ENCODE assay signal across 8 cellular contexts in the genomic region with DNA sequence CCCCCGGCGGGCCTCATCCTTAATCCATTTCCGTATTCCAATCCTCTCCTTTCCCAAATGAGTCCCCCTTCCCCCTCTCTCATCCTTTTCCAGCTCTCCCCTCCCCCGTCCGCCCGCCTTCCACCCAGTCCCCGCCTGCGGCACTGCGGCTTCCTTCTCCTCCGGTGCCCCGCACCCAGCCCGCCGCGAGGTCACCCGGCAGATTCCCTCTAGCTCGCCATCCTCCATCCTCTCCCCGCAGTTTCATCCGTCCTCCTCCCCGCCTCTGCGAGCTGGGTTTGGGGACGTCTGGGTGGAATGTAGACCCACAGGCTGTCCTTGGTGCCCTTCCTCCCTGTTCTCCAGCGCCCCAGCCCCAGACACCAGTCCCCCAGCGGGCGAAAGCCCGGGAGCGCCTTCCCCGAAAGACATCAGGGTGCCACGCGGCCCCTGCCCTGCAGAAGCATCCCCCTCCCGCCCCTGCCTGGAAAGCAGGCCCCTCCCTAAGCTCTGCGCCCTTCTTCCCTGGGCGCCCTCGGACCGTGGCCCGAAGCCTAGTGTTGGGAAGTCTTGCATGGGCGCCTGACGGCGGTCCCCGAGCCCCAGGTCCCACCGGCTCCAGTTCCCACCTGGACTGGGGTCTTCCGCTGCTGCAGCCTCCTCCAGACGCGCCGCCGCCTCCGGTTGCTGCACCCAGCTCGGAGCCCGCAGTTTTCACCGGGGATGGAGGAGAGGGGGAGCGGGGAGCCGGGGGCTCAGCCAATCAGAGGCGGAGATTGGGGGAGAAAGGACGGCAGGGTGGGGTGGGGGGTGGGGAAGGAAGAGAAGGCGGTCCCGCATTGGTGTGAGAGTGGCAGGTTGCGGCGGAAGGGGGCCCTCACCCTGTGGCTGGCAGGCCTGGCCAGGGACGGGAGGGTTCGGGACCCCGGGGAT. TPM values are rescaled to one million over a fixed set of nuclear protein-coding genes. Genes with fewer than 3 reads are reported as not detected.
DNase-seq lines count a peak whose midpoint lies in the region; ATAC-seq, FAIRE-seq and TF ChIP-seq lines count a peak whose summit lies in the region.

A gene (minus strand): TSS at position 668 of the 912 bp plus-strand sequence. CDS start 2,267 bp downstream, outside the sequence.

- H3K4me1 ChIP-seq in IMR-90 (ENCODE audit: control insufficient read depth, insufficient read depth, low read length) (peaks cover 17% of the 10 kb centered on the region), GM12878 (ENCODE audit: control insufficient read depth, insufficient read depth, low read length) (peaks cover 8% of the 10 kb centered on the region), stomach smooth muscle (ENCODE audit: control insufficient read depth, insufficient read depth, low read length) (peaks cover 26% of the 10 kb centered on the region)

- FAIRE-seq in GM12878 (lab: Jason Lieb, UNC) (no peak), GM12892 (lab: Jason Lieb, UNC) (no peak)

- peak within 1 kb of the TSS; percentile 83 for H3K27ac ChIP-seq in IMR-90 (ENCODE audit: insufficient read depth, low read length)
- H3K27ac ChIP-seq in GM12878 (ENCODE audit: control insufficient read depth, insufficient read depth): no peak within 1 kb of the TSS
- peak within 1 kb of the TSS; percentile 65 for H3K27ac ChIP-seq in layer of hippocampus (ENCODE audit: low read depth, low read length)
- H3K27ac ChIP-seq in stomach smooth muscle (ENCODE audit: low read length): no peak within 1 kb of the TSS

- peaks cover 25% of the 10 kb centered on the region for H3K9me1 ChIP-seq in IMR-90 (ENCODE audit: insufficient read depth, low read length)

- in situ Hi-C loops in IMR-90 (cut with MboI; ENCODE audit: low sequenced_read_pairs): no loop called here
- in situ Hi-C loops in GM12878 (cut with MboI): no loop called here

- ATAC-seq in IMR-90 (ENCODE audit: low read depth) (peak; percentile 81), GM12878 (peak; percentile 43), HG03432 (IDR thresholded peaks at IDR 0.05; ENCODE audit: unreplicated experiment) (no peak), HG02870 (IDR thresholded peaks at IDR 0.05; ENCODE audit: unreplicated experiment) (no peak)

- H2BK15ac ChIP-seq in IMR-90 (ENCODE audit: low read depth, low read length): peak within 1 kb of the TSS; percentile 74; the same call in 1 of the 3 replicates

- peak within 1 kb of the TSS; percentile 44 for H2BK120ac ChIP-seq in IMR-90 (ENCODE audit: low read depth, low read length)

- peak within 1 kb of the TSS; percentile 92 for H3K4ac ChIP-seq in IMR-90 (ENCODE audit: low read depth, low read length)

- SMC1A ChIA-PET in GM12878 (lab: Charles Lee; ENCODE audit: uncharacterized antibody, unreplicated experiment): no interaction called here

- DNase-seq in AG08396 (ENCODE audit: low spot score): peak; percentile 85
- peak; percentile 64 for DNase-seq in IMR-90
- DNase-seq in GM12878 (ENCODE audit: low read depth, low spot score): no peak
- DNase-seq in GM12892 (ENCODE audit: insufficient read length): no peak

- H3K79me1 ChIP-seq in IMR-90 (ENCODE audit: low read depth in 1 of 2, low read length in 2 of 2): peaks cover 20 to 47% of the 10 kb centered on the region in 2 experiments

- WGBS in IMR-90 (ENCODE audit: extremely low coverage in 2 of 2, insufficient read length in 1 of 2), 2 experiments: 0% methylated on average over 13 of the region's 60 CpGs; no CpG with 5 or more reads in 1 of the 2 experiments
- 10% methylated on average over 30 of the region's 60 CpGs for WGBS in GM12878 (ENCODE audit: insufficient coverage, insufficient replicate concordance, low lambda C conversion rate, missing lambda C conversion rate)

- peak within 1 kb of the TSS; percentile 82 for H2BK5ac ChIP-seq in IMR-90 (ENCODE audit: low read depth, low read length, poor library complexity, severe bottlenecking)

- TF ChIP-seq POLR2A in IMR-90 (IDR thresholded peaks at IDR 0.05; ENCODE audit: low read depth, low read length) (0 out of 2 replicates have a peak, but pooled peaks have one; percentile 29), GM12878 (IDR thresholded peaks at IDR 0.05; ENCODE audit: low read depth, low read length) (peak; percentile 28; the same call in 1 of the 2 replicates), GM12892 (IDR thresholded peaks at IDR 0.05; ENCODE audit: low read depth, low read length) (no peak)

- H3K56ac ChIP-seq in IMR-90 (ENCODE audit: extremely low read depth, insufficient read depth, low read length): peak within 1 kb of the TSS; percentile 73

- H3K79me2 ChIP-seq in GM12878 (ENCODE audit: control insufficient read depth, insufficient read depth, low read length): no peaks in the 10 kb centered on the region

- H4K20me1 ChIP-seq in IMR-90 (ENCODE audit: insufficient read depth, low read length): peaks cover 43% of the 10 kb centered on the region
- no peaks in the 10 kb centered on the region for H4K20me1 ChIP-seq in GM12878 (ENCODE audit: control insufficient read depth, insufficient read depth)

- TF ChIP-seq EP300 in GM12878 (IDR thresholded peaks at IDR 0.05; ENCODE audit: borderline replicate concordance in 1 of 2, control insufficient read depth in 1 of 2, low read depth in 2 of 2, low read length in 2 of 2): no peak

- H3K36me3 ChIP-seq in IMR-90 (ENCODE audit: control insufficient read depth, insufficient read depth, low read length) (peaks cover 26% of the 10 kb centered on the region), GM12878 (ENCODE audit: control insufficient read depth in 2 of 2, insufficient read depth in 2 of 2, low read length in 1 of 2) (no peaks in the 10 kb centered on the region), stomach smooth muscle (ENCODE audit: control insufficient read depth in 2 of 2, insufficient read depth in 2 of 2, low read length in 2 of 2) (no peaks in the 10 kb centered on the region)

- CTCF ChIA-PET in IMR-90 (lab: Yijun Ruan, JAX) (interaction anchor here (0.9 to 1.9 kb wide), 2 partner anchors 48 to 52 kb away, joined by 3 to 10 read pairs; no protein-coding TSS in a partner anchor), GM12878 (lab: Yijun Ruan, JAX) (interaction anchor here (1.1 kb wide), 1 partner anchor 8 kb away, joined by 3 read pairs; no protein-coding TSS in a partner anchor)

- no peaks in the 10 kb centered on the region for H3K27me3 ChIP-seq in IMR-90 (ENCODE audit: control insufficient read depth, insufficient read depth, low read length)
- peaks cover 0 to 16% of the 10 kb centered on the region in 2 experiments; a peak in 3 of 4 replicates for H3K27me3 ChIP-seq in GM12878 (replicated peaks in 1 of 2; ENCODE audit: control insufficient read depth in 2 of 2, insufficient read depth in 2 of 2, low read length in 1 of 2)
- H3K27me3 ChIP-seq in layer of hippocampus (ENCODE audit: control insufficient read depth, insufficient read depth, low read length): peaks cover 2% of the 10 kb centered on the region
- H3K27me3 ChIP-seq in stomach smooth muscle (ENCODE audit: control insufficient read depth in 1 of 2, insufficient read depth in 2 of 2, low read length in 2 of 2): peaks cover 16 to 32% of the 10 kb centered on the region in 2 donors

- 0 out of 2 replicates have a peak within 1 kb of the TSS, but pooled peaks have one; percentile 20 for H2BK20ac ChIP-seq in IMR-90 (ENCODE audit: low read depth, low read length)

- BruUV-seq in IMR-90 (replicated peaks; lab: Mats Ljungman, UMichigan) (no TSS peak), GM12878 (replicated peaks; lab: Mats Ljungman, UMichigan) (no TSS peak)

- H3K4me2 ChIP-seq in IMR-90 (ENCODE audit: low read depth, low read length) (peak within 1 kb of the TSS; percentile 89), GM12878 (ENCODE audit: control insufficient read depth, insufficient read depth) (peak within 1 kb of the TSS; percentile 61; the same call in 1 of the 2 replicates)

- H3K9me3 ChIP-seq in IMR-90 (ENCODE audit: control insufficient read depth, insufficient read depth, low read length) (no peaks in the 10 kb centered on the region), GM12878 (replicated peaks; ENCODE audit: control insufficient read depth, insufficient read depth, low read length) (no peaks in the 10 kb centered on the region), stomach smooth muscle (ENCODE audit: control insufficient read depth in 2 of 2, low read length in 2 of 2) (no peaks in the 10 kb centered on the region)

- peak within 1 kb of the TSS; percentile 91 for H3K14ac ChIP-seq in IMR-90 (replicated peaks; ENCODE audit: low read depth, low read length)

- peak within 1 kb of the TSS; percentile 77 for H3K4me3 ChIP-seq in IMR-90 (ENCODE audit: insufficient read depth, low read depth, low read length)
- H3K4me3 ChIP-seq in GM12878: peak within 1 kb of the TSS; percentile 29; the same call in 1 of the 2 replicates
- peak within 1 kb of the TSS; percentile 70 to 74 for H3K4me3 ChIP-seq in stomach smooth muscle (ENCODE audit: low read length in 2 of 2)

- peak within 1 kb of the TSS; percentile 98 for H2AK9ac ChIP-seq in IMR-90 (replicated peaks; ENCODE audit: low read depth, low read length, poor library complexity)

- peak within 1 kb of the TSS; percentile 92 for H3K23ac ChIP-seq in IMR-90 (ENCODE audit: low read depth, low read length)

- H3K18ac ChIP-seq in IMR-90 (ENCODE audit: low read depth, low read length): peak within 1 kb of the TSS; percentile 49

- peak within 1 kb of the TSS; percentile 87 for H2AFZ ChIP-seq in IMR-90 (replicated peaks; ENCODE audit: low read length, poor library complexity)
- H2AFZ ChIP-seq in GM12878 (ENCODE audit: control insufficient read depth, low read depth, low read length): no peak within 1 kb of the TSS; the same call in 1 of the 2 replicates

- RAD21 ChIA-PET in GM12878 (lab: Charles Lee; ENCODE audit: unreplicated experiment): interaction anchor here (1.3 kb wide), 1 partner anchor 52 kb away, joined by 3 read pairs; no protein-coding TSS in a partner anchor

- POLR2A ChIA-PET in IMR-90 (lab: Charles Lee; ENCODE audit: unreplicated experiment) (interaction anchor here (0.6 to 2.0 kb wide), 2 partner anchors 10 to 1244 kb away, joined by 4 to 9 read pairs; no protein-coding TSS in a partner anchor), GM12878 (lab: Charles Lee) (interaction anchor here (0.6 to 1.2 kb wide), 4 partner anchors 8 to 31 kb away, joined by 3 read pairs; no protein-coding TSS in a partner anchor)

- intact Hi-C loops in IMR-90 (cut with micrococcal nuclease) (loop anchor here (1.0 to 2.0 kb wide), 3 partner anchors 42 to 52 kb away; a partner anchor contains a TSS), GM12878 (cut with micrococcal nuclease; ENCODE audit: unreplicated experiment) (no loop called here)

- TF ChIP-seq RAD21 in IMR-90 (IDR thresholded peaks at IDR 0.05; ENCODE audit: low read length) (no peak), GM12878 (IDR thresholded peaks at IDR 0.05; ENCODE audit: insufficient read depth, low read depth, low read length) (no peak)

- H3K9ac ChIP-seq in IMR-90 (ENCODE audit: low read depth, low read length): peak within 1 kb of the TSS; percentile 81
- H3K9ac ChIP-seq in GM12878 (ENCODE audit: control insufficient read depth, insufficient read depth, low read length): no peak within 1 kb of the TSS
- peak within 1 kb of the TSS in 1 of 2 donors; percentile 40 for H3K9ac ChIP-seq in stomach smooth muscle (ENCODE audit: low read length in 2 of 2)

- H2AK5ac ChIP-seq in IMR-90 (ENCODE audit: low read depth, low read length): peak within 1 kb of the TSS; percentile 87

- H4K8ac ChIP-seq in IMR-90 (ENCODE audit: low read depth in 2 of 2, low read length in 2 of 2): peak within 1 kb of the TSS; percentile 66 to 80; a peak in 3 of 4 replicates

- peak within 1 kb of the TSS; percentile 38 for H4K5ac ChIP-seq in IMR-90 (ENCODE audit: low read depth, low read length)

- H4K91ac ChIP-seq in IMR-90 (ENCODE audit: insufficient read depth, low read depth, low read length): peak within 1 kb of the TSS; percentile 83

- dilution Hi-C loops in IMR-90 (cut with HindIII; ENCODE audit: low sequenced_read_pairs, unreplicated experiment): no loop called here

- TF ChIP-seq CTCF in IMR-90 (conservative IDR thresholded peaks at IDR 0.05; ENCODE audit: low read depth, low read length) (no peak), GM12878 (IDR thresholded peaks at IDR 0.05 in 2 of 3, conservative IDR thresholded peaks at IDR 0.05 in 1 of 3; ENCODE audit: control insufficient read depth in 2 of 3, extremely low read depth in 1 of 3, insufficient read depth in 1 of 3, low read depth in 3 of 3, low read length in 3 of 3) (no peak)

RNA-seq across cellular contexts. Expression of the gene that starts here (rescaled TPM):
- total RNA-seq in IMR-90 (2012; rRNA removed) (703 and 816 TPM in 2 replicates), GM12878 (2014; rRNA removed) (3.3 and 4.2 TPM in 2 replicates), GM12878 (2014; rRNA removed; fragmentation: Illumina TruSeq; extraction: Trizol) (2.4 and 2.7 TPM in 2 replicates), GM12878 (2021) (2.4 and 3.1 TPM in 2 replicates)
- polyA plus RNA-seq in IMR-90 (2012; rRNA removed) (1,657 and 2,603 TPM in 2 replicates), GM12878 (2011; rRNA removed) (6.0 and 20.1 TPM in 2 replicates), GM12878 (2014; fragmentation: Illumina TruSeq; extraction: Trizol) (8.4 and 9.3 TPM in 2 replicates), GM12878 (2014; fragmentation: Nextera tagmentation; extraction: Ambion mirVana) (1 to 10 TPM in 1 of 2 experiments, under 1 TPM in 1; 0.86 to 2.6 TPM), GM12878 (2014; rRNA removed) (4.1 and 7.3 TPM in 2 replicates), GM12878 (2016; fragmentation: Nextera tagmentation; extraction: Ambion mirVana) (1 to 10 TPM; 2.3 to 3.8 TPM)
- polyA plus RNA-seq in IMR-90 (2012; cell fraction: cytosol; rRNA removed): 329 and 2,274 TPM in 2 replicates
- 846 and 954 TPM in 2 replicates for polyA plus RNA-seq in IMR-90 (2012; cell fraction: nucleus; rRNA removed; ENCODE audit: low replicate concordance)
- 22.5 and 26.7 TPM in 2 replicates for total RNA-seq in GM12878 (2013; cell fraction: nucleolus; rRNA removed)
- polyA plus RNA-seq in GM12878 (2011; ENCODE audit: low read depth): 3.6 TPM
- polyA plus RNA-seq in GM12878 (2011; cell fraction: cytosol; rRNA removed): 31.4 and 54.1 TPM in 2 replicates
- polyA plus RNA-seq in GM12878 (2011; cell fraction: nucleus; rRNA removed): 12.3 and 17.1 TPM in 2 replicates
- 2.3 and 2.8 TPM in 2 replicates for polyA plus RNA-seq in GM12878 (2012)
- polyA minus RNA-seq in GM12878 (2011; rRNA and poly(A)+ RNA removed): 24.0 and 34.6 TPM in 2 replicates
- polyA minus RNA-seq in GM12878 (2011; cell fraction: cytosol; rRNA and poly(A)+ RNA removed): 2.6 and 6.0 TPM in 2 replicates
- 6.0 and 6.6 TPM in 2 replicates for polyA minus RNA-seq in GM12878 (2011; cell fraction: nucleus; rRNA and poly(A)+ RNA removed)
- polyA plus RNA-seq in GM12892 (2012; ENCODE audit: missing spikeins): 18.3 TPM

Comparison
In these comparisons a context has a peak if more than half of its experiments do, and no peak if none do; other contexts are left out.
1. RNA of the gene that starts here (total RNA-seq): 703 to 816 TPM in IMR-90; 2.4 to 26.7 TPM in GM12878; every median in the first group is over 10 times any median in the second.
2. RNA of the gene that starts here (polyA plus RNA-seq): 329 to 2,603 TPM in IMR-90; 0.86 to 54.1 TPM in GM12878; every median in the first group is over 4 times any median in the second.
3. DNase-seq: peak in AG08396 (single experiment) and IMR-90 (single experiment); none in GM12878 (single experiment) and GM12892 (single experiment).
4. ATAC-seq: peak in IMR-90 (single experiment) and GM12878 (single experiment); none in HG03432 (single experiment) and HG02870 (single experiment).
5. H3K27ac ChIP-seq: peak in IMR-90 (single experiment) and layer of hippocampus (single experiment); none in GM12878 (single experiment) and stomach smooth muscle (single experiment).
6. Peak in every context shown above with its lines, with median percentiles within 50 percentile points of each other: H3K4me3 ChIP-seq.